In genomic region chr11:45273509-45273908, GRCh38 we compare ENCODE assay signal across 10 cellular contexts. TPM values are rescaled to one million over a fixed set of nuclear protein-coding genes. Genes with fewer than 3 reads are reported as not detected.
"Had no signal": no experiment of that assay in that cellular context is flagged by ENCODE, and none has a peak within 500 bp of the region (broad histone marks: within the 10 kb centered on the region; RNA-seq: fewer than 3 reads in every experiment).

No MANE protein-coding gene starts in this region.

- H3K27ac ChIP-seq: GM23248 had no signal

- FAIRE-seq: HTR-8/SVneo, K562 had no signal

- H3K9me3 ChIP-seq: HAP-1 had no signal

- DNase-seq: GM23248, GOT3, H7, HFFc6, IMR-90, KG1 had no signal

- H3K36me3 ChIP-seq: HAP-1 had no signal

- H3K4me1 ChIP-seq: HAP-1 had no signal

- H3K9ac ChIP-seq: GM23248 had no signal

- H3K27ac Mint-ChIP-seq: HFFc6 had no signal

- H3K9me3 Mint-ChIP-seq: HFFc6 had no signal

- H2AFZ ChIP-seq: GM23248 had no signal

- ATAC-seq: HCT116, K562 had no signal

- H3K4me3 ChIP-seq: GM23248, HAP-1, K562 had no signal

RNA-seq across cellular contexts. Expression of gene SYT13, which starts 12.6 kb away (rescaled TPM):
- total RNA-seq: GM23248, HFFc6, IMR-90 had no signal
- polyA plus RNA-seq: GM23248, IMR-90 had no signal
